In genomic region chr19:4633140-4633967, GRCh38 we compare ENCODE assay signal across 8 cellular contexts. TPM values are rescaled to one million over a fixed set of nuclear protein-coding genes. Genes with fewer than 3 reads are reported as not detected.
A peak's percentile ranks its signal among the peaks of the same experiment; 100 is the strongest.
DNase-seq lines count a peak whose midpoint lies in the region; ATAC-seq and TF ChIP-seq lines count a peak whose summit lies in the region.

No MANE protein-coding gene starts in this region.

- no peak overlapping the region for H3K9ac ChIP-seq in IMR-90 (ENCODE audit: low read depth, low read length)

- H3K4me2 ChIP-seq in IMR-90 (ENCODE audit: low read depth, low read length): peak overlapping the region; percentile 0; the same call in 1 of the 2 replicates

- H3K9me3 Mint-ChIP-seq in activated naive CD4-positive, alpha-beta T cell treated with anti-CD3 and anti-CD28 coated beads, Interleukin-2, amount 50 U/mL, for 24 hours: no peaks in the 10 kb centered on the region

- H3K9me1 ChIP-seq in IMR-90 (ENCODE audit: insufficient read depth, low read length): peaks cover 6% of the 10 kb centered on the region; the same call in 1 of the 2 replicates

- TF ChIP-seq RAD21 in IMR-90 (IDR thresholded peaks at IDR 0.05; ENCODE audit: low read length): peak; percentile 53

- WGBS in IMR-90 (ENCODE audit: extremely low coverage in 2 of 2, insufficient read length in 1 of 2), 2 experiments: 34% methylated on average over 7 of the region's 14 CpGs; no CpG with 5 or more reads in 1 of the 2 experiments

- H3K36me3 Mint-ChIP-seq in activated naive CD4-positive, alpha-beta T cell treated with anti-CD3 and anti-CD28 coated beads, Interleukin-2, amount 50 U/mL, for 24 hours: no peaks in the 10 kb centered on the region

- H2BK5ac ChIP-seq in IMR-90 (ENCODE audit: low read depth, low read length, poor library complexity, severe bottlenecking): no peak overlapping the region

- H2BK120ac ChIP-seq in IMR-90 (ENCODE audit: low read depth, low read length): peak overlapping the region; percentile 61; the same call in 1 of the 2 replicates

- CTCF ChIA-PET in IMR-90 (lab: Yijun Ruan, JAX): interaction anchor here (0.6 to 1.8 kb wide), 8 partner anchors 27 to 108 kb away, joined by 3 to 5 read pairs (median 4); partner anchors contain the start of gene PLIN5

- peak overlapping the region; percentile 74 for H2AFZ ChIP-seq in IMR-90 (replicated peaks; ENCODE audit: low read length, poor library complexity)

- H3K23ac ChIP-seq in IMR-90 (ENCODE audit: low read depth, low read length): no peak overlapping the region

- ATAC-seq in IMR-90 (ENCODE audit: low read depth) (peak; percentile 54), HG03025 (IDR thresholded peaks at IDR 0.05; ENCODE audit: low FRiP score, unreplicated experiment) (no peak), HG02588 (IDR thresholded peaks at IDR 0.05; ENCODE audit: unreplicated experiment) (no peak)

- H3K4me1 Mint-ChIP-seq in activated naive CD4-positive, alpha-beta T cell treated with anti-CD3 and anti-CD28 coated beads, Interleukin-2, amount 50 U/mL, for 24 hours: peaks cover 13% of the 10 kb centered on the region

- H3K79me1 ChIP-seq in IMR-90 (ENCODE audit: low read depth in 1 of 2, low read length in 2 of 2): 0 out of 4 replicates have a peak, but pooled peaks cover 0 to 3% of the 10 kb centered on the region in 2 experiments

- peak; percentile 78 for TF ChIP-seq CTCF in IMR-90 (conservative IDR thresholded peaks at IDR 0.05; ENCODE audit: low read depth, low read length)

- peaks cover 17% of the 10 kb centered on the region for H3K4me1 ChIP-seq in IMR-90 (ENCODE audit: control insufficient read depth, insufficient read depth, low read length)

- H2BK20ac ChIP-seq in IMR-90 (ENCODE audit: low read depth, low read length): peak overlapping the region; percentile 69; the same call in 1 of the 2 replicates

- peak overlapping the region in 1 of 2 experiments; percentile 40; a peak in 1 of 4 replicates for H4K8ac ChIP-seq in IMR-90 (ENCODE audit: low read depth in 2 of 2, low read length in 2 of 2)

- H2AK9ac ChIP-seq in IMR-90 (replicated peaks; ENCODE audit: low read depth, low read length, poor library complexity): peak overlapping the region; percentile 44

- H2BK15ac ChIP-seq in IMR-90 (ENCODE audit: low read depth, low read length): peak overlapping the region; percentile 24; the same call in 1 of the 3 replicates

- H4K5ac ChIP-seq in IMR-90 (ENCODE audit: low read depth, low read length): no peak overlapping the region

- in situ Hi-C loops in IMR-90 (cut with MboI; ENCODE audit: low sequenced_read_pairs): no loop called here

- DNase-seq in DMS 273 treated with DMSO at 0.1 percent for 48 hours (lab: John Stamatoyannopoulos, UW): peak; percentile 97
- peak; percentile 85 for DNase-seq in IMR-90
- DNase-seq in SHP77 (lab: John Stamatoyannopoulos, UW): peak; percentile 38 to 56
- DNase-seq in cardiac septum (ENCODE audit: low spot score): peak; percentile 89
- DNase-seq in pulmonary artery endothelial cell (ENCODE audit: low read depth, low spot score): peak; percentile 51

- H2AK5ac ChIP-seq in IMR-90 (ENCODE audit: low read depth, low read length): peak overlapping the region; percentile 87

- no peak overlapping the region for H3K18ac ChIP-seq in IMR-90 (ENCODE audit: low read depth, low read length)

- peak overlapping the region; percentile 30 for H3K27ac Mint-ChIP-seq in activated naive CD4-positive, alpha-beta T cell treated with anti-CD3 and anti-CD28 coated beads, Interleukin-2, amount 50 U/mL, for 24 hours

- no TSS peak for BruUV-seq in IMR-90 (replicated peaks; lab: Mats Ljungman, UMichigan)

- no peaks in the 10 kb centered on the region for H4K20me1 ChIP-seq in IMR-90 (ENCODE audit: insufficient read depth, low read length)

- peak overlapping the region; percentile 2; the same call in 1 of the 2 replicates for H3K14ac ChIP-seq in IMR-90 (replicated peaks; ENCODE audit: low read depth, low read length)

- POLR2A ChIA-PET in IMR-90 (lab: Charles Lee; ENCODE audit: unreplicated experiment): no interaction called here

- dilution Hi-C loops in IMR-90 (cut with HindIII; ENCODE audit: low sequenced_read_pairs, unreplicated experiment): no loop called here

- no peak overlapping the region for H3K27ac ChIP-seq in IMR-90 (ENCODE audit: insufficient read depth, low read length)

- intact Hi-C loops in IMR-90 (cut with micrococcal nuclease): no loop called here
- intact Hi-C loops in cardiac septum (cut with DNase I): no loop called here

- H3K27me3 Mint-ChIP-seq in activated naive CD4-positive, alpha-beta T cell treated with anti-CD3 and anti-CD28 coated beads, Interleukin-2, amount 50 U/mL, for 24 hours: no peaks in the 10 kb centered on the region

- no peak overlapping the region for H3K4me3 Mint-ChIP-seq in activated naive CD4-positive, alpha-beta T cell treated with anti-CD3 and anti-CD28 coated beads, Interleukin-2, amount 50 U/mL, for 24 hours

- no peak for TF ChIP-seq POLR2A in IMR-90 (IDR thresholded peaks at IDR 0.05; ENCODE audit: low read depth, low read length)

- no peak overlapping the region for H3K4me3 ChIP-seq in IMR-90 (ENCODE audit: insufficient read depth, low read depth, low read length)

- no peaks in the 10 kb centered on the region for H3K27me3 ChIP-seq in IMR-90 (ENCODE audit: control insufficient read depth, insufficient read depth, low read length)

- no peaks in the 10 kb centered on the region for H3K9me3 ChIP-seq in IMR-90 (ENCODE audit: control insufficient read depth, insufficient read depth, low read length)

- H3K36me3 ChIP-seq in IMR-90 (ENCODE audit: control insufficient read depth, insufficient read depth, low read length): no peaks in the 10 kb centered on the region

- peak overlapping the region; percentile 42; the same call in 1 of the 2 replicates for H4K91ac ChIP-seq in IMR-90 (ENCODE audit: insufficient read depth, low read depth, low read length)

- peak overlapping the region; percentile 17 for H3K4ac ChIP-seq in IMR-90 (ENCODE audit: low read depth, low read length)

- H3K56ac ChIP-seq in IMR-90 (ENCODE audit: extremely low read depth, insufficient read depth, low read length): no peak overlapping the region

TF ChIP-seq in IMR-90, 13 proteins besides CTCF, POLR2A, EP300 and RAD21:
- TF ChIP-seq FOS (IDR thresholded peaks at IDR 0.05; ENCODE audit: low read depth, low read length) (no peak), RCOR1 (IDR thresholded peaks at IDR 0.05; ENCODE audit: insufficient replicate concordance, low read length) (peak; percentile 83), BHLHE40 (IDR thresholded peaks at IDR 0.05; ENCODE audit: low read depth, low read length) (no peak), ELK1 (IDR thresholded peaks at IDR 0.05; ENCODE audit: borderline replicate concordance, low read depth, low read length) (no peak), RFX5 (IDR thresholded peaks at IDR 0.05; ENCODE audit: low read depth, low read length) (no peak), MAFK (IDR thresholded peaks at IDR 0.05; ENCODE audit: low read depth, low read length) (no peak), MXI1 (IDR thresholded peaks at IDR 0.05; ENCODE audit: borderline replicate concordance, low read depth, low read length) (no peak), SMC3 (IDR thresholded peaks at IDR 0.05; ENCODE audit: low read depth, low read length) (peak; percentile 47), USF2 (IDR thresholded peaks at IDR 0.05; ENCODE audit: low read depth, low read length) (no peak), CHD1 (IDR thresholded peaks at IDR 0.05; ENCODE audit: low read depth, low read length) (no peak), MAZ (IDR thresholded peaks at IDR 0.05; ENCODE audit: borderline replicate concordance, low read depth, low read length) (no peak), NFE2L2 (IDR thresholded peaks at IDR 0.05; ENCODE audit: low read depth, low read length) (0 out of 2 replicates have a peak, but pooled peaks have one; percentile 0), CEBPB (IDR thresholded peaks at IDR 0.05; ENCODE audit: low read depth, low read length) (no peak)

RNA-seq across cellular contexts. Expression of gene TNFAIP8L1, which starts 6.0 kb away (rescaled TPM):
- total RNA-seq in IMR-90 (2012; rRNA removed) (2.5 and 3.1 TPM in 2 replicates), cardiac septum (3.6 TPM), pulmonary artery endothelial cell (30.5 and 40.3 TPM in 2 replicates)
- polyA plus RNA-seq in IMR-90 (2012; rRNA removed): 6.0 TPM in 2 replicates
- polyA plus RNA-seq in IMR-90 (2012; cell fraction: cytosol; rRNA removed): 5.1 and 7.1 TPM in 2 replicates
- polyA plus RNA-seq in IMR-90 (2012; cell fraction: nucleus; rRNA removed; ENCODE audit: low replicate concordance): 2.3 and 2.9 TPM in 2 replicates

RNA-seq across cellular contexts. Expression of gene MYDGF, which starts 36.8 kb away (rescaled TPM):
- total RNA-seq in IMR-90 (2012; rRNA removed) (160 and 203 TPM in 2 replicates), cardiac septum (37.1 TPM), pulmonary artery endothelial cell (242 and 256 TPM in 2 replicates)
- 310 and 381 TPM in 2 replicates for polyA plus RNA-seq in IMR-90 (2012; rRNA removed)
- polyA plus RNA-seq in IMR-90 (2012; cell fraction: cytosol; rRNA removed): 436 and 568 TPM in 2 replicates
- 93.6 and 181 TPM in 2 replicates for polyA plus RNA-seq in IMR-90 (2012; cell fraction: nucleus; rRNA removed; ENCODE audit: low replicate concordance)

Comparison
In these comparisons a context has a peak if more than half of its experiments do, and no peak if none do; other contexts are left out.
1. DNase-seq: peak in every context shown above with its lines; median percentile 97 in DMS 273 treated with DMSO at 0.1 percent for 48 hours; 89 in cardiac septum; 85 in IMR-90; 51 in pulmonary artery endothelial cell; 47 in SHP77.